17 cellular contexts compared by ENCODE assay signal in genomic region chr22:32994921-32995320, GRCh38.
DNase-seq lines count a peak whose midpoint lies in the region; ATAC-seq and TF ChIP-seq lines count a peak whose summit lies in the region.
"Had no signal": no experiment of that assay in that cellular context is flagged by ENCODE, and none has a peak within 500 bp of the region (broad histone marks: within the 10 kb centered on the region; RNA-seq: fewer than 3 reads in every experiment).

No MANE protein-coding gene starts in this region.

- H3K36me3 ChIP-seq in breast epithelium: no peaks in the 10 kb centered on the region
- H3K36me3 ChIP-seq: ascending aorta had no signal

- no peak overlapping the region for H3K4me3 Mint-ChIP-seq in nephron
- H3K4me3 Mint-ChIP-seq in type B pancreatic cell: no peak overlapping the region
- H3K4me3 Mint-ChIP-seq: activated naive CD4-positive, alpha-beta T cell treated with anti-CD3 and anti-CD28 coated beads for 36 hours; T-cell had no signal

- no peaks in the 10 kb centered on the region for H3K9me3 Mint-ChIP-seq in nephron
- H3K9me3 Mint-ChIP-seq in type B pancreatic cell: no peaks in the 10 kb centered on the region
- H3K9me3 Mint-ChIP-seq: activated naive CD4-positive, alpha-beta T cell treated with anti-CD3 and anti-CD28 coated beads for 36 hours; CD4-positive, alpha-beta memory T cell; T-cell had no signal

- H3K27ac ChIP-seq in breast epithelium: peak overlapping the region; percentile 21 to 64
- H3K27ac ChIP-seq: testis, VCaP had no signal

- ATAC-seq in activated CD4-positive, CD25-positive, alpha-beta regulatory T cell treated with anti-CD3 and anti-CD28 coated beads, Interleukin-2, amount 50 U/mL, for 24 hours: no peak
- no peak for ATAC-seq in HG03354 (IDR thresholded peaks at IDR 0.05; ENCODE audit: poor library complexity, severe bottlenecking, unreplicated experiment)
- ATAC-seq: T-cell had no signal

- no peaks in the 10 kb centered on the region for H3K4me1 ChIP-seq in breast epithelium
- H3K4me1 ChIP-seq: ascending aorta had no signal

- no peak overlapping the region for H3K4me3 ChIP-seq in breast epithelium
- H3K4me3 ChIP-seq: ascending aorta, testis had no signal

- peaks cover 36% of the 10 kb centered on the region for H3K4me1 Mint-ChIP-seq in nephron
- peaks cover 26% of the 10 kb centered on the region for H3K4me1 Mint-ChIP-seq in type B pancreatic cell (ENCODE audit: unreplicated experiment)
- H3K4me1 Mint-ChIP-seq: T-cell had no signal

- peak overlapping the region in 2 of 3 experiments; percentile 53 to 61 for H3K27ac Mint-ChIP-seq in nephron
- no peak overlapping the region for H3K27ac Mint-ChIP-seq in type B pancreatic cell
- H3K27ac Mint-ChIP-seq: activated naive CD4-positive, alpha-beta T cell treated with anti-CD3 and anti-CD28 coated beads for 36 hours; CD4-positive, alpha-beta memory T cell; T-cell had no signal

- no peak for TF ChIP-seq POLR2A in breast epithelium (IDR thresholded peaks at IDR 0.05)

- H3K27me3 ChIP-seq in breast epithelium: no peaks in the 10 kb centered on the region
- H3K27me3 ChIP-seq: ascending aorta, testis had no signal

- H3K36me3 Mint-ChIP-seq in nephron (ENCODE audit: low read depth) (no peaks in the 10 kb centered on the region), type B pancreatic cell (no peaks in the 10 kb centered on the region)
- H3K36me3 Mint-ChIP-seq: CD4-positive, alpha-beta memory T cell; T-cell had no signal

- no peak for TF ChIP-seq CTCF in breast epithelium (IDR thresholded peaks at IDR 0.05)
- no peak for TF ChIP-seq CTCF in nephron (IDR thresholded peaks at IDR 0.05; ENCODE audit: unreplicated experiment in 3 of 3)
- no peak for TF ChIP-seq CTCF in type B pancreatic cell (conservative IDR thresholded peaks at IDR 0.05)

- H3K27me3 Mint-ChIP-seq in nephron (ENCODE audit: low read depth) (peaks cover 5% of the 10 kb centered on the region), type B pancreatic cell (no peaks in the 10 kb centered on the region)

- DNase-seq in breast epithelium (ENCODE audit: low spot score in 2 of 2) (no peak), cardiac septum (ENCODE audit: low spot score) (peak; percentile 54), type B pancreatic cell (ENCODE audit: extremely low spot score, unreplicated experiment) (peak; percentile 36), NCI-H345 treated with DMSO at 0.1 percent for 48 hours (lab: John Stamatoyannopoulos, UW; ENCODE audit: unreplicated experiment) (no peak), NCI-H187 (lab: John Stamatoyannopoulos, UW) (no peak)
- DNase-seq: activated CD4-positive, alpha-beta T cell treated with anti-CD3 and anti-CD28 coated beads, Interleukin-2, amount 50 U/mL, for 48 hours; activated naive CD4-positive, alpha-beta T cell treated with anti-CD3 and anti-CD28 coated beads for 36 hours; CD4-positive, alpha-beta memory T cell; NCI-H1694 treated with DMSO at 0.1 percent for 48 hours; NCI-H524; T-cell; testis had no signal

- no peaks in the 10 kb centered on the region for H3K9me3 ChIP-seq in breast epithelium
- H3K9me3 ChIP-seq: ascending aorta, testis had no signal

- intact Hi-C loops in breast epithelium (cut with DNase I; ENCODE audit: low total_unique reads): loop anchor here (10.0 kb wide), 1 partner anchor 460 kb away; no protein-coding TSS in a partner anchor
- intact Hi-C loops in cardiac septum (cut with DNase I): no loop called here

Comparison
In these comparisons a context has a peak if more than half of its experiments do, and no peak if none do; other contexts are left out.
1. DNase-seq: peak in cardiac septum (single experiment) and type B pancreatic cell (single experiment); none in breast epithelium (0 of 2), NCI-H345 treated with DMSO at 0.1 percent for 48 hours (single experiment) and NCI-H187 (0 of 2).